ENCODE assay signal across 28 cellular contexts in genomic region chr1:156410740-156411139, GRCh38. TPM values are rescaled to one million over a fixed set of nuclear protein-coding genes. Genes with fewer than 3 reads are reported as not detected.
"Had no signal": no experiment of that assay in that cellular context is flagged by ENCODE, and none has a peak within 500 bp of the region (broad histone marks: within the 10 kb centered on the region; RNA-seq: fewer than 3 reads in every experiment).

No MANE protein-coding gene starts in this region.

- H3K27ac Mint-ChIP-seq: activated CD4-positive, alpha-beta T cell treated with anti-CD3 and anti-CD28 coated beads, Interleukin-2, amount 10 ng/mL, durations not matched to agents 24 days and 14 days; activated CD8-positive, alpha-beta memory T cell treated with anti-CD3 and anti-CD28 coated beads, Interleukin-2, amount 10 ng/mL, durations not matched to agents 7 days and 5 days; activated naive CD8-positive, alpha-beta T cell treated with anti-CD3 and anti-CD28 coated beads for 36 hours; activated T-cell treated with anti-CD3 and anti-CD28 coated beads, Interleukin-2, amount 50 U/mL, for 24 hours; T-helper 1 cell treated with Interleukin-12 subunit alpha and Interleukin-12 subunit beta and Interleukin-4 antibody, amounts not matched to agents 30 μg/mL and 1 μg/mL, for 36 hours; WTC11 had no signal

- H3K27ac ChIP-seq: SJSA1 had no signal

- H3K4me3 ChIP-seq: MG63, SJSA1 had no signal

- FAIRE-seq: RCC 7860 had no signal

- H3K4me1 Mint-ChIP-seq: activated CD4-positive, alpha-beta T cell treated with anti-CD3 and anti-CD28 coated beads, Interleukin-2, amount 10 ng/mL, durations not matched to agents 24 days and 14 days; activated CD8-positive, alpha-beta memory T cell treated with anti-CD3 and anti-CD28 coated beads, Interleukin-2, amount 10 ng/mL, durations not matched to agents 7 days and 5 days; activated naive CD8-positive, alpha-beta T cell treated with anti-CD3 and anti-CD28 coated beads for 36 hours; central memory CD8-positive, alpha-beta T cell; IgD-negative memory B cell had no signal

- H3K4me3 Mint-ChIP-seq: activated CD4-positive, alpha-beta T cell treated with anti-CD3 and anti-CD28 coated beads, Interleukin-2, amount 10 ng/mL, durations not matched to agents 24 days and 14 days; activated CD8-positive, alpha-beta memory T cell treated with anti-CD3 and anti-CD28 coated beads, Interleukin-2, amount 10 ng/mL, durations not matched to agents 7 days and 5 days; activated naive CD8-positive, alpha-beta T cell treated with anti-CD3 and anti-CD28 coated beads for 36 hours; activated T-cell treated with anti-CD3 and anti-CD28 coated beads, Interleukin-2, amount 50 U/mL, for 24 hours; central memory CD8-positive, alpha-beta T cell; IgD-negative memory B cell; T-helper 1 cell treated with Interleukin-12 subunit alpha and Interleukin-12 subunit beta and Interleukin-4 antibody, amounts not matched to agents 30 μg/mL and 1 μg/mL, for 36 hours; WTC11 had no signal

- H3K9me3 ChIP-seq: MG63, SJSA1 had no signal

- ATAC-seq: activated CD8-positive, alpha-beta memory T cell treated with anti-CD3 and anti-CD28 coated beads, Interleukin-2, amount 10 ng/mL, durations not matched to agents 7 days and 5 days; PC-3; SK-N-SH treated with all-trans-retinoic acid at 6 μM for 48 hours; WTC11 had no signal

- DNase-seq: activated CD4-positive, alpha-beta T cell treated with anti-CD3 and anti-CD28 coated beads, Interleukin-2, amount 10 ng/mL, durations not matched to agents 24 days and 14 days; activated CD4-positive, alpha-beta T cell treated with anti-CD3 and anti-CD28 coated beads, Interleukin-2, amount 50 U/mL, for 48 hours; activated CD4-positive, CD25-positive, alpha-beta regulatory T cell treated with anti-CD3 and anti-CD28 coated beads, Interleukin-2, amount 50 U/mL, for 72 hours; activated CD8-positive, alpha-beta memory T cell treated with anti-CD3 and anti-CD28 coated beads, Interleukin-2, amount 10 ng/mL, durations not matched to agents 7 days and 5 days; activated effector memory CD4-positive, alpha-beta T cell treated with anti-CD3 and anti-CD28 coated beads, Interleukin-2, amount 50 U/mL, for 16 hours; activated naive CD4-positive, alpha-beta T cell treated with Interleukin-2 at 50 U/mL for 16 hours; activated naive CD8-positive, alpha-beta T cell treated with anti-CD3 and anti-CD28 coated beads for 36 hours; activated T-cell treated with anti-CD3 and anti-CD28 coated beads, Interleukin-2, amount 50 U/mL, for 24 hours; anterior cingulate cortex; MG63; MV-4-11; NCI-H1092 treated with DMSO at 0.1 percent for 48 hours; NCI-H1417 treated with DMSO at 0.1 percent for 48 hours; NCI-H1694 treated with DMSO at 0.1 percent for 48 hours; NCI-H2029 treated with DMSO at 0.1 percent for 48 hours; NCI-H510A treated with DMSO at 0.1 percent for 48 hours; NCI-H69; NK-92 treated with Interleukin-12 subunit alpha and Interleukin-12 subunit beta, amount 100 ng/mL, for 24 hours; PC-3; SHP77; SW 1271 had no signal

- H3K36me3 ChIP-seq: MG63, SJSA1 had no signal

- H3K4me1 ChIP-seq: SJSA1 had no signal

- H3K36me3 Mint-ChIP-seq: activated CD8-positive, alpha-beta memory T cell treated with anti-CD3 and anti-CD28 coated beads, Interleukin-2, amount 10 ng/mL, durations not matched to agents 7 days and 5 days; activated naive CD8-positive, alpha-beta T cell treated with anti-CD3 and anti-CD28 coated beads for 36 hours; WTC11 had no signal

- H3K9me3 Mint-ChIP-seq: activated naive CD8-positive, alpha-beta T cell treated with anti-CD3 and anti-CD28 coated beads for 36 hours; activated T-cell treated with anti-CD3 and anti-CD28 coated beads, Interleukin-2, amount 50 U/mL, for 24 hours; central memory CD8-positive, alpha-beta T cell; T-helper 1 cell treated with Interleukin-12 subunit alpha and Interleukin-12 subunit beta and Interleukin-4 antibody, amounts not matched to agents 30 μg/mL and 1 μg/mL, for 36 hours; WTC11 had no signal

RNA-seq across cellular contexts. Expression of gene RHBG, which starts 41.7 kb away (rescaled TPM):
- total RNA-seq: activated CD4-positive, alpha-beta T cell treated with anti-CD3 and anti-CD28 coated beads, Interleukin-2, amount 10 ng/mL, durations not matched to agents 24 days and 14 days; activated CD8-positive, alpha-beta memory T cell treated with anti-CD3 and anti-CD28 coated beads, Interleukin-2, amount 10 ng/mL, durations not matched to agents 7 days and 5 days; activated naive CD8-positive, alpha-beta T cell treated with anti-CD3 and anti-CD28 coated beads for 36 hours; SJSA1 had no signal
